Comparison of ENCODE assay signal across 8 cellular contexts in genomic region chr22:43996170-43996980, GRCh38. TPM values are rescaled to one million over a fixed set of nuclear protein-coding genes. Genes with fewer than 3 reads are reported as not detected.
DNase-seq lines count a peak whose midpoint lies in the region; ATAC-seq, FAIRE-seq and TF ChIP-seq lines count a peak whose summit lies in the region.

No MANE protein-coding gene starts in this region.

- no TSS peak for BruUV-seq in Calu3 (replicated peaks; lab: Mats Ljungman, UMichigan)

- TF ChIP-seq CTCF in omental fat pad (IDR thresholded peaks at IDR 0.05): no peak
- TF ChIP-seq CTCF in Calu3 (IDR thresholded peaks at IDR 0.05; ENCODE audit: unreplicated experiment): no peak

- H3K36me3 ChIP-seq in small intestine (ENCODE audit: control insufficient read depth in 2 of 2, insufficient read depth in 2 of 2, low read length in 2 of 2): peaks cover 8 to 11% of the 10 kb centered on the region in 2 donors

- peak overlapping the region; percentile 73 for H3K4me3 Mint-ChIP-seq in dendritic cell treated with granulocyte-macrophage colony-stimulating factor and Interleukin-4, amounts not matched to agents 40 ng/mL and 50 ng/mL, for 4 days
- no peak overlapping the region for H3K4me3 Mint-ChIP-seq in Calu3 (ENCODE audit: low read depth, unreplicated experiment)

- DNase-seq in activated CD4-positive, alpha-beta T cell treated with anti-CD3 and anti-CD28 coated beads for 24 hours (ENCODE audit: low read depth in 2 of 2): peak; percentile 53 to 55
- DNase-seq in small intestine (peak; percentile 25), omental fat pad (ENCODE audit: low spot score) (no peak), Calu3 (no peak)

- H3K27me3 ChIP-seq in small intestine (ENCODE audit: control insufficient read depth in 2 of 2, insufficient read depth in 2 of 2, low read length in 2 of 2): no peaks in the 10 kb centered on the region

- peaks cover 82% of the 10 kb centered on the region for H3K36me3 Mint-ChIP-seq in dendritic cell treated with granulocyte-macrophage colony-stimulating factor and Interleukin-4, amounts not matched to agents 40 ng/mL and 50 ng/mL, for 4 days (ENCODE audit: low read depth)
- H3K36me3 Mint-ChIP-seq in Calu3 (ENCODE audit: insufficient read depth, unreplicated experiment): peaks cover 24% of the 10 kb centered on the region

- peak overlapping the region in 1 of 2 donors; percentile 48 for H3K27ac ChIP-seq in small intestine (ENCODE audit: low read depth in 1 of 2, low read length in 1 of 2)

- no peaks in the 10 kb centered on the region for H3K4me1 ChIP-seq in small intestine (ENCODE audit: control insufficient read depth in 2 of 2, insufficient read depth in 1 of 2, low read depth in 1 of 2, low read length in 1 of 2)

- H3K4me3 ChIP-seq in small intestine (ENCODE audit: low read depth in 1 of 2, low read length in 2 of 2): peak overlapping the region in 1 of 2 donors; percentile 37

- H3K4me1 Mint-ChIP-seq in dendritic cell treated with granulocyte-macrophage colony-stimulating factor and Interleukin-4, amounts not matched to agents 40 ng/mL and 50 ng/mL, for 4 days (ENCODE audit: low read depth): peaks cover 40% of the 10 kb centered on the region
- H3K4me1 Mint-ChIP-seq in Calu3 (ENCODE audit: low read depth, unreplicated experiment): no peaks in the 10 kb centered on the region

- H3K9me3 Mint-ChIP-seq in dendritic cell treated with granulocyte-macrophage colony-stimulating factor and Interleukin-4, amounts not matched to agents 40 ng/mL and 50 ng/mL, for 4 days: no peaks in the 10 kb centered on the region
- no peaks in the 10 kb centered on the region for H3K9me3 Mint-ChIP-seq in Calu3 (ENCODE audit: low read depth, unreplicated experiment)

- intact Hi-C loops in dendritic cell treated with granulocyte-macrophage colony-stimulating factor and Interleukin-4, amounts not matched to agents 40 ng/mL and 50 ng/mL, for 4 days (cut with micrococcal nuclease): no loop called here
- intact Hi-C loops in Calu3 (cut with micrococcal nuclease; ENCODE audit: unreplicated experiment): no loop called here

- ATAC-seq in GM19324 (IDR thresholded peaks at IDR 0.05; ENCODE audit: low FRiP score, unreplicated experiment) (peak; percentile 54), omental fat pad (ENCODE audit: low FRiP score) (no peak), GM19452 (IDR thresholded peaks at IDR 0.05; ENCODE audit: unreplicated experiment) (no peak), GM21360 (IDR thresholded peaks at IDR 0.05; ENCODE audit: unreplicated experiment) (no peak)

- CTCF ChIA-PET in Calu3 (lab: Charles Lee): no interaction called here

- 77 to 88% (median 78%) methylated on average over 45 of the region's 45 CpGs for WGBS in small intestine, 3 donors

- H3K27ac Mint-ChIP-seq in dendritic cell treated with granulocyte-macrophage colony-stimulating factor and Interleukin-4, amounts not matched to agents 40 ng/mL and 50 ng/mL, for 4 days: peak overlapping the region; percentile 82
- no peak overlapping the region for H3K27ac Mint-ChIP-seq in Calu3 (ENCODE audit: unreplicated experiment)

- H3K9me3 ChIP-seq in small intestine (ENCODE audit: control insufficient read depth, low read depth): no peaks in the 10 kb centered on the region

- no peak for FAIRE-seq in small intestine (lab: Jason Lieb, UNC)

- no peaks in the 10 kb centered on the region for H3K27me3 Mint-ChIP-seq in dendritic cell treated with granulocyte-macrophage colony-stimulating factor and Interleukin-4, amounts not matched to agents 40 ng/mL and 50 ng/mL, for 4 days
- no peaks in the 10 kb centered on the region for H3K27me3 Mint-ChIP-seq in Calu3 (ENCODE audit: unreplicated experiment)

RNA-seq across cellular contexts. Expression of gene PARVB, which starts 27.7 kb away (rescaled TPM):
- polyA plus RNA-seq in small intestine: 10 to 100 TPM in 1 of 3 donors, 1 to 10 TPM in 1, under 1 TPM in 1; 0.45 to 16.5 (median 9.7) TPM
- total RNA-seq in omental fat pad (10 to 100 TPM; 59.5 to 82.0 (median 61.2) TPM), Calu3 (2022) (11.1 and 15.6 TPM in 2 replicates)

RNA-seq across cellular contexts. Expression of gene SAMM50, which starts 41.1 kb away (rescaled TPM):
- polyA plus RNA-seq in small intestine: 10 to 100 TPM; 45.4 to 66.9 (median 64.6) TPM
- total RNA-seq in omental fat pad: 10 to 100 TPM; 27.6 to 45.4 (median 32.3) TPM
- total RNA-seq in Calu3 (2022): 47.0 and 55.3 TPM in 2 replicates

Comparison
In these comparisons a context has a peak if more than half of its experiments do, and no peak if none do; other contexts are left out.
1. DNase-seq: peak in activated CD4-positive, alpha-beta T cell treated with anti-CD3 and anti-CD28 coated beads for 24 hours (2 of 2) and small intestine (single experiment); none in omental fat pad (single experiment) and Calu3 (single experiment).